Comparison of ENCODE assay signal across 21 cellular contexts in genomic region chr3:19232566-19232965, GRCh38.
"Had no signal": no experiment of that assay in that cellular context is flagged by ENCODE, and none has a peak within 500 bp of the region (broad histone marks: within the 10 kb centered on the region; RNA-seq: fewer than 3 reads in every experiment).

No MANE protein-coding gene starts in this region.

- FAIRE-seq: colon had no signal

- H3K36me3 ChIP-seq: transverse colon had no signal

- ATAC-seq: effector memory CD8-positive, alpha-beta T cell; left colon; left ventricle myocardium superior; naive thymus-derived CD4-positive, alpha-beta T cell; sciatic nerve; stimulated activated naive B cell treated with anti-CD40 and anti-IgM and Interleukin-4, amounts not matched to agents 10 μg/mL and 1 μg/mL and 100 μg/mL, for 72 hours; stimulated activated naive CD8-positive, alpha-beta T cell treated with anti-CD3 and anti-CD28 coated beads, Interleukin-15, amount 100 ng/mL, for 72 hours had no signal

- H3K4me1 ChIP-seq: testis, transverse colon had no signal

- DNase-seq: effector memory CD8-positive, alpha-beta T cell; erythroblast; foreskin melanocyte; head of caudate nucleus; hippocampal formation; left colon; left ventricle myocardium superior; mesendoderm; naive thymus-derived CD4-positive, alpha-beta T cell; nephron progenitor cell; posterior cingulate gyrus; stimulated activated CD4-positive, alpha-beta T cell treated with anti-CD3 and anti-CD28 coated beads, Interleukin-2, amount 100 ng/mL, for 24 hours; stimulated activated CD4-positive, alpha-beta T cell treated with anti-CD3 and anti-CD28 coated beads, Interleukin-4, amount 100 ng/mL, for 4 hours; stimulated activated naive B cell treated with anti-CD40 and anti-IgM and Interleukin-4, amounts not matched to agents 10 μg/mL and 1 μg/mL and 100 μg/mL, for 72 hours; stimulated activated naive CD8-positive, alpha-beta T cell treated with anti-CD3 and anti-CD28 coated beads, Interleukin-15, amount 100 ng/mL, for 72 hours; testis; transverse colon had no signal

- H3K9me3 ChIP-seq: testis, transverse colon had no signal

- H3K27me3 ChIP-seq: testis, transverse colon had no signal

- H3K4me3 ChIP-seq: lung, skin epidermis, testis, transverse colon had no signal

- H3K27ac ChIP-seq: skin epidermis, testis, transverse colon had no signal
